36 cellular contexts compared by ENCODE assay signal in genomic region chr19:15923702-15924101, GRCh38. TPM values are rescaled to one million over a fixed set of nuclear protein-coding genes. Genes with fewer than 3 reads are reported as not detected.
"Had no signal": no experiment of that assay in that cellular context is flagged by ENCODE, and none has a peak within 500 bp of the region (broad histone marks: within the 10 kb centered on the region; RNA-seq: fewer than 3 reads in every experiment).

No MANE protein-coding gene starts in this region.

- H3K4me3 ChIP-seq: esophagus squamous epithelium, gastroesophageal sphincter, heart right ventricle had no signal

- H3K9me3 ChIP-seq: esophagus squamous epithelium, gastroesophageal sphincter, heart right ventricle had no signal

- H3K27ac ChIP-seq: brain microvascular endothelial cell, esophagus squamous epithelium, gastroesophageal sphincter, heart right ventricle had no signal

- DNase-seq: activated CD4-positive, alpha-beta T cell treated with anti-CD3 and anti-CD28 coated beads for 4 hours; activated CD4-positive, alpha-beta T cell treated with anti-CD3 and anti-CD28 coated beads, Interleukin-2, amount 50 U/mL, for 1 hour; activated CD4-positive, alpha-beta T cell treated with anti-CD3 and anti-CD28 coated beads, Interleukin-2, amount 50 U/mL, for 48 hours; activated CD4-positive, CD25-positive, alpha-beta regulatory T cell; activated CD4-positive, CD25-positive, alpha-beta regulatory T cell treated with anti-CD3 and anti-CD28 coated beads, Interleukin-2, amount 50 U/mL, for 72 hours; activated CD8-positive, alpha-beta memory T cell treated with anti-CD3 and anti-CD28 coated beads for 24 hours; activated CD8-positive, alpha-beta T cell treated with anti-CD3 and anti-CD28 coated beads for 36 hours; activated gamma-delta T cell treated with Interleukin-2 at 50 U/mL for 16 hours; activated naive CD4-positive, alpha-beta T cell treated with anti-CD3 and anti-CD28 coated beads, Interleukin-2, amount 50 U/mL, for 16 hours; activated naive CD4-positive, alpha-beta T cell treated with Interleukin-2 at 50 U/mL for 16 hours; activated T-cell treated with anti-CD3 and anti-CD28 coated beads, Interleukin-2, amount 50 U/mL, for 1 hour; activated T-cell treated with anti-CD3 and anti-CD28 coated beads, Interleukin-2, amount 50 U/mL, for 48 hours; amniotic stem cell; anterior cingulate cortex; brain microvascular endothelial cell; cortex of kidney; dermis blood vessel endothelial cell; effector CD4-positive, alpha-beta T cell; effector memory CD8-positive, alpha-beta T cell; erythroblast; esophagus squamous epithelium; foreskin melanocyte; heart right ventricle; T-helper 1 cell; T-helper 17 cell; T1000 had no signal

- H3K36me3 ChIP-seq: brain microvascular endothelial cell, gastroesophageal sphincter, heart right ventricle had no signal

- ATAC-seq: activated CD8-positive, alpha-beta T cell treated with anti-CD3 and anti-CD28 coated beads for 36 hours; effector memory CD8-positive, alpha-beta T cell; gastroesophageal sphincter; heart right ventricle; T-helper 17 cell had no signal

- H3K27me3 ChIP-seq: brain microvascular endothelial cell, esophagus squamous epithelium had no signal

- H3K4me1 ChIP-seq: esophagus squamous epithelium, gastroesophageal sphincter, heart right ventricle had no signal

RNA-seq across cellular contexts. Expression of gene CYP4F11, which starts 10.6 kb away (rescaled TPM):
- total RNA-seq: activated CD8-positive, alpha-beta T cell treated with anti-CD3 and anti-CD28 coated beads for 36 hours; activated T-helper 1 cell treated with anti-CD3 and anti-CD28 coated beads, Interleukin-12 subunit alpha, Interleukin-12 subunit beta, Interleukin-2, Interleukin-4 antibody, amounts not matched to agents 30 ng/mL and 10 ng/mL and 1 ng/mL, durations not matched to agents 14 hours and 24 hours and 36 hours; activated T-helper 2 cell treated with anti-CD3 and anti-CD28 coated beads, Interferon-gamma antibody, Interleukin-2, Interleukin-4, amounts not matched to agents 10 μg/mL and 5 μg/mL and 100 μg/mL, durations not matched to agents 14 hours and 24 hours and 36 hours; astrocyte; cerebellum; dermis blood vessel endothelial cell; fibroblast of lung; fibroblast of villous mesenchyme; glomerular endothelial cell; T-helper 17 cell had no signal

RNA-seq across cellular contexts. Expression of gene OR10H4, which starts 25.1 kb away (rescaled TPM):
- total RNA-seq: activated CD8-positive, alpha-beta T cell treated with anti-CD3 and anti-CD28 coated beads for 36 hours; activated T-helper 1 cell treated with anti-CD3 and anti-CD28 coated beads, Interleukin-12 subunit alpha, Interleukin-12 subunit beta, Interleukin-2, Interleukin-4 antibody, amounts not matched to agents 30 ng/mL and 10 ng/mL and 1 ng/mL, durations not matched to agents 14 hours and 24 hours and 36 hours; activated T-helper 2 cell treated with anti-CD3 and anti-CD28 coated beads, Interferon-gamma antibody, Interleukin-2, Interleukin-4, amounts not matched to agents 10 μg/mL and 5 μg/mL and 100 μg/mL, durations not matched to agents 14 hours and 24 hours and 36 hours; astrocyte; bronchial epithelial cell; cardiac septum; cerebellum; dermis blood vessel endothelial cell; esophagus squamous epithelium; fibroblast of lung; fibroblast of villous mesenchyme; gastroesophageal sphincter; glomerular endothelial cell; heart right ventricle; T-helper 17 cell had no signal

RNA-seq across cellular contexts. Expression of gene CYP4F2, which starts 25.8 kb away (rescaled TPM):
- total RNA-seq: activated T-helper 1 cell treated with anti-CD3 and anti-CD28 coated beads, Interleukin-12 subunit alpha, Interleukin-12 subunit beta, Interleukin-2, Interleukin-4 antibody, amounts not matched to agents 30 ng/mL and 10 ng/mL and 1 ng/mL, durations not matched to agents 14 hours and 24 hours and 36 hours; activated T-helper 2 cell treated with anti-CD3 and anti-CD28 coated beads, Interferon-gamma antibody, Interleukin-2, Interleukin-4, amounts not matched to agents 10 μg/mL and 5 μg/mL and 100 μg/mL, durations not matched to agents 14 hours and 24 hours and 36 hours; astrocyte; cardiac septum; cerebellum; dermis blood vessel endothelial cell; fibroblast of lung; fibroblast of villous mesenchyme; gastroesophageal sphincter; glomerular endothelial cell; heart right ventricle; T-helper 17 cell had no signal
